Comparison of ENCODE assay signal across 18 cellular contexts in the genomic region with DNA sequence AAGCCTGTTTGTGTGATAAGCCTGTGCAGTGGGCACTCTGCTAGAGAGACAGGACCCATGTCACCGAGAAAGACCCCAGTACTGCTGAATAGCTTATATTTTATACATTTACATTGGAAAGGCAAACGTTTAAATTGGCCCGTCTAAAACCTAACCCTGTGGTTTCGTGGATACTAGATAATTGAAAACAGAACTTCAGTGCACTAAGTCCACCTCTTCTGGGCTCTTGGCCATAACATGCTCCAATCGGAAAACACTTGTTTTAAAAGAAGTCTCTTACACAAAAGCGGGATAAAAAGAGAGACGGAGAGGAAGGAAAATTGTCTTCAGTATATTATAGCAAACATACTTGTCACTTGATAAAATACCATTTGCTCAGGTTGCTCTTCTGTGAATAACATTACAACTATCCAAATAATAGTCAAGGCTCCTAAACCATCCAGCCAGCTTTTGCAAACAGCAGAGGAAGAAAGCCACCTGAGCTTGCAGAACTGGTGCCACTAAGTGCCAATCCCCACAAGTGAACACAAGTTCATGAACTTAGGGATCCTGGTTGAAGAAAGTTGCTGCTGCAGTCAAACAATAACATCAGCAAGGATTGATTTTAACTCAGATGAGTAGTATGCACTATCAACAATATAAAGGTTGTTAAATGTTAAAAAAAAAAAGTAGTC.
DNase-seq lines count a peak whose midpoint lies in the region; ATAC-seq, FAIRE-seq and TF ChIP-seq lines count a peak whose summit lies in the region.
"Had no signal": no experiment of that assay in that cellular context is flagged by ENCODE, and none has a peak within 500 bp of the region (broad histone marks: within the 10 kb centered on the region; RNA-seq: fewer than 3 reads in every experiment).

No MANE protein-coding gene starts in this region.

- intact Hi-C loops in body of pancreas (cut with DNase I), result no loop called here

- H3K9me2 ChIP-seq in hepatocyte (replicated peaks; ENCODE audit: insufficient read depth), result no peaks in the 10 kb centered on the region

- H3K9me3 ChIP-seq in hepatocyte (ENCODE audit: low read depth), result no peaks in the 10 kb centered on the region
- no peaks in the 10 kb centered on the region for H3K9me3 ChIP-seq in stomach smooth muscle (ENCODE audit: control insufficient read depth in 2 of 2, low read length in 2 of 2)
- H3K9me3 ChIP-seq in body of pancreas, result no peaks in the 10 kb centered on the region
- H3K9me3 ChIP-seq: gastrocnemius medialis, Peyer's patch had no signal

- H3K27me3 ChIP-seq in hepatocyte (no peaks in the 10 kb centered on the region), stomach smooth muscle (ENCODE audit: control insufficient read depth in 1 of 2, insufficient read depth in 2 of 2, low read length in 2 of 2) (no peaks in the 10 kb centered on the region), body of pancreas (no peaks in the 10 kb centered on the region)
- H3K27me3 ChIP-seq: gastrocnemius medialis, Peyer's patch had no signal

- H3K4me1 ChIP-seq in hepatocyte (ENCODE audit: insufficient read depth), result peaks cover 8% of the 10 kb centered on the region
- H3K4me1 ChIP-seq in stomach smooth muscle (ENCODE audit: control insufficient read depth, insufficient read depth, low read length), result peaks cover 16% of the 10 kb centered on the region
- no peaks in the 10 kb centered on the region for H3K4me1 ChIP-seq in body of pancreas
- H3K4me1 ChIP-seq: gastrocnemius medialis, Peyer's patch had no signal

- no peaks in the 10 kb centered on the region for H3K79me2 ChIP-seq in hepatocyte

- H3K4me2 ChIP-seq in hepatocyte, result peak overlapping the region; percentile 33

- H3K27ac ChIP-seq in hepatocyte, result peak overlapping the region; percentile 46
- peak overlapping the region; percentile 75 for H3K27ac ChIP-seq in stomach smooth muscle (ENCODE audit: low read length)
- H3K27ac ChIP-seq in body of pancreas, result no peak overlapping the region
- H3K27ac ChIP-seq: gastrocnemius medialis, Peyer's patch had no signal

- peak overlapping the region; percentile 22 to 36 for H3K9ac ChIP-seq in stomach smooth muscle (ENCODE audit: low read length in 2 of 2)

- no peaks in the 10 kb centered on the region for H4K20me1 ChIP-seq in hepatocyte (ENCODE audit: insufficient read depth, poor library complexity, severe bottlenecking)

- peak; percentile 45 for DNase-seq in GM04503 (ENCODE audit: low read depth)
- DNase-seq in astrocyte of the hippocampus (ENCODE audit: low read depth, low spot score), result peak; percentile 32
- peak; percentile 44 for DNase-seq in hepatocyte (ENCODE audit: low spot score)
- no peak for DNase-seq in 8988T
- DNase-seq in body of pancreas, result no peak
- no peak for DNase-seq in HTR-8/SVneo (ENCODE audit: insufficient read length, low spot score)
- DNase-seq: activated CD4-positive, alpha-beta T cell treated with anti-CD3 and anti-CD28 coated beads for 1 hour; activated T-cell treated with anti-CD3 and anti-CD28 coated beads for 4 hours; gastrocnemius medialis; MM.1S; NCI-H2029 treated with DMSO at 0.1 percent for 48 hours; NCI-H69; Peyer's patch; stimulated activated CD4-positive, alpha-beta T cell treated with anti-CD3 and anti-CD28 coated beads, Interleukin-15, amount 100 ng/mL, for 24 hours had no signal

- H3K4me3 ChIP-seq in hepatocyte (no peak overlapping the region), stomach smooth muscle (ENCODE audit: low read length in 2 of 2) (peak overlapping the region in 1 of 2 donors; percentile 16), body of pancreas (no peak overlapping the region)
- H3K4me3 ChIP-seq: gastrocnemius medialis, Peyer's patch had no signal

- FAIRE-seq in HTR-8/SVneo (lab: Jason Lieb, UNC), result no peak
- FAIRE-seq: colon, G401.6 had no signal

- no peak for ATAC-seq in body of pancreas
- ATAC-seq: activated naive CD4-positive, alpha-beta T cell treated with anti-CD3 and anti-CD28 coated beads, Interleukin-2, amount 50 U/mL, for 72 hours; gastrocnemius medialis had no signal

- no peak for TF ChIP-seq POLR2A in body of pancreas (IDR thresholded peaks at IDR 0.05)

- H3K36me3 ChIP-seq in hepatocyte (replicated peaks; ENCODE audit: insufficient read depth, low read depth), result no peaks in the 10 kb centered on the region
- H3K36me3 ChIP-seq in stomach smooth muscle (ENCODE audit: control insufficient read depth in 2 of 2, insufficient read depth in 2 of 2, low read length in 2 of 2), result no peaks in the 10 kb centered on the region
- no peaks in the 10 kb centered on the region for H3K36me3 ChIP-seq in body of pancreas (replicated peaks in 1 of 2; ENCODE audit: insufficient read depth in 1 of 2, low read depth in 2 of 2)
- H3K36me3 ChIP-seq: gastrocnemius medialis, Peyer's patch had no signal

- no peak overlapping the region for H2AFZ ChIP-seq in hepatocyte

- 39% methylated on average over 7 of the region's 7 CpGs for WGBS in hepatocyte (ENCODE audit: low lambda C conversion rate, missing lambda C conversion rate)
- 37 to 45% methylated on average over 7 of the region's 7 CpGs for WGBS in body of pancreas, 2 donors

- TF ChIP-seq CTCF in hepatocyte (IDR thresholded peaks at IDR 0.05; ENCODE audit: poor library complexity) (no peak), body of pancreas (IDR thresholded peaks at IDR 0.05) (no peak)

Comparison
In these comparisons a context has a peak if more than half of its experiments do, and no peak if none do; other contexts are left out.
1. DNase-seq: peak in GM04503 (single experiment), astrocyte of the hippocampus (single experiment) and hepatocyte (single experiment); none in 8988T (single experiment), body of pancreas (0 of 4) and HTR-8/SVneo (single experiment).
2. H3K27ac ChIP-seq: peak in hepatocyte (single experiment) and stomach smooth muscle (single experiment); none in body of pancreas (0 of 4).